Comparison of ENCODE assay signal across 18 cellular contexts in genomic region chr4:26281876-26282275, GRCh38.
"Had no signal": no experiment of that assay in that cellular context is flagged by ENCODE, and none has a peak within 500 bp of the region (broad histone marks: within the 10 kb centered on the region; RNA-seq: fewer than 3 reads in every experiment).

No MANE protein-coding gene starts in this region.

- H3K79me2 ChIP-seq: parathyroid adenoma had no signal

- DNase-seq: activated CD4-positive, alpha-beta T cell treated with anti-CD3 and anti-CD28 coated beads, Interleukin-2, amount 50 U/mL, for 1 hour; activated effector memory CD4-positive, alpha-beta T cell treated with Interleukin-2 at 50 U/mL for 16 hours; activated T-cell treated with anti-CD3 and anti-CD28 coated beads, Interleukin-2, amount 50 U/mL, for 24 hours; anterior cingulate cortex; effector CD4-positive, alpha-beta T cell; immature natural killer cell; left cardiac atrium; lower lobe of right lung; midbrain; retina; stomach; T-helper 17 cell; thyroid gland; uterus had no signal

- H3K36me3 ChIP-seq: lower lobe of right lung, neural progenitor cell, stomach, thyroid gland, uterus had no signal

- H3K4me1 Mint-ChIP-seq: activated naive CD4-positive, alpha-beta T cell treated with anti-CD3 and anti-CD28 coated beads, Interleukin-2, amount 50 U/mL, for 24 hours; immature natural killer cell; neural progenitor cell had no signal

- H3K27me3 Mint-ChIP-seq: activated naive CD4-positive, alpha-beta T cell treated with anti-CD3 and anti-CD28 coated beads, Interleukin-2, amount 50 U/mL, for 24 hours; activated T-cell treated with anti-CD3 and anti-CD28 coated beads, Interleukin-2, amount 50 U/mL, for 24 hours; T-helper 17 cell had no signal

- ATAC-seq: left cardiac atrium, lower lobe of right lung, T-helper 17 cell had no signal

- H3K4me2 ChIP-seq: neural progenitor cell had no signal

- H3K27ac ChIP-seq: lower lobe of right lung, neural progenitor cell, parathyroid adenoma, skin epidermis, stomach, thyroid gland, uterus had no signal

- H3K9ac ChIP-seq: neural progenitor cell, parathyroid adenoma had no signal

- H2AFZ ChIP-seq: neural progenitor cell, parathyroid adenoma had no signal

- H3K27me3 ChIP-seq: neural progenitor cell, stomach, thyroid gland, uterus had no signal

- H3K4me1 ChIP-seq: lower lobe of right lung, neural progenitor cell, parathyroid adenoma, stomach, thyroid gland, uterus had no signal

- H3K9me3 ChIP-seq: lower lobe of right lung, stomach, thyroid gland, uterus had no signal

- H3K9me3 Mint-ChIP-seq: activated naive CD4-positive, alpha-beta T cell treated with anti-CD3 and anti-CD28 coated beads, Interleukin-2, amount 50 U/mL, for 24 hours; activated T-cell treated with anti-CD3 and anti-CD28 coated beads, Interleukin-2, amount 50 U/mL, for 24 hours; immature natural killer cell; neural progenitor cell had no signal

- H3K27ac Mint-ChIP-seq: activated naive CD4-positive, alpha-beta T cell treated with anti-CD3 and anti-CD28 coated beads, Interleukin-2, amount 50 U/mL, for 24 hours; activated T-cell treated with anti-CD3 and anti-CD28 coated beads, Interleukin-2, amount 50 U/mL, for 24 hours; immature natural killer cell; neural progenitor cell; T-helper 17 cell had no signal

- H3K36me3 Mint-ChIP-seq: activated naive CD4-positive, alpha-beta T cell treated with anti-CD3 and anti-CD28 coated beads, Interleukin-2, amount 50 U/mL, for 24 hours; immature natural killer cell; neural progenitor cell had no signal

- H3K4me3 Mint-ChIP-seq: activated naive CD4-positive, alpha-beta T cell treated with anti-CD3 and anti-CD28 coated beads, Interleukin-2, amount 50 U/mL, for 24 hours; activated T-cell treated with anti-CD3 and anti-CD28 coated beads, Interleukin-2, amount 50 U/mL, for 24 hours; immature natural killer cell; neural progenitor cell; T-helper 17 cell had no signal

- H3K4me3 ChIP-seq: lower lobe of right lung, neural progenitor cell, skin epidermis, stomach, thyroid gland, uterus had no signal
